In the genomic region with DNA sequence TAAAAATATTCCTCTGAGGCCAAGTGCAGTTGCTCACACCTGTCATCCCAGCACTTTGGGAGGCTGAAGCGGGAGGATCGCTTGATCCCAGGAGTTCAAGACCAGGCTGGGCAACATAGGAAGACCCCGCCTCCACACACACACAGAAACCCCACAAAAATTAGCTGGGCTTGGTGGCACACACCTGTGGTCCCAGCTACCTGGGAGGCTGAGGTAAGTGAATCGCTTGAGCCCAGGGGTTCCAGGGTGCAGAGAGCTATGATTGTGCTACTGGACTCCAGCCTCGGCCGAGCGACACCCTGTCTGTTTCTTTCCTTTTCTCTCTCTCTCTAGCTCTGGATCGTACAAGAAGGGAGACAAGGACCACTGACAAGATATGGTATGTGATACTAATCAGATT, we compare ENCODE assay signal across 18 cellular contexts. TPM values are rescaled to one million over a fixed set of nuclear protein-coding genes. Genes with fewer than 3 reads are reported as not detected.
DNase-seq lines count a peak whose midpoint lies in the region; ATAC-seq and TF ChIP-seq lines count a peak whose summit lies in the region.
"Had no signal": no experiment of that assay in that cellular context is flagged by ENCODE, and none has a peak within 500 bp of the region (broad histone marks: within the 10 kb centered on the region; RNA-seq: fewer than 3 reads in every experiment).

No MANE protein-coding gene starts in this region.

- TF ChIP-seq CTCF in hepatocyte (IDR thresholded peaks at IDR 0.05; ENCODE audit: poor library complexity) (no peak), parathyroid adenoma (IDR thresholded peaks at IDR 0.05) (no peak)

- ATAC-seq in activated T-helper 17 cell treated with anti-CD3 and anti-CD28 coated beads, Interleukin-2, amount 50 U/mL, for 72 hours (replicated peaks), result no peak
- ATAC-seq: left ventricle myocardium superior; naive thymus-derived CD8-positive, alpha-beta T cell; sciatic nerve had no signal

- H3K27ac ChIP-seq in hepatocyte (peak overlapping the region; percentile 50), parathyroid adenoma (peak overlapping the region; percentile 68)
- H3K27ac ChIP-seq: 22Rv1, C4-2B, PC-9 had no signal

- peaks cover 37% of the 10 kb centered on the region for H3K36me3 Mint-ChIP-seq in activated T-helper 17 cell treated with anti-CD3 and anti-CD28 coated beads, Interleukin-2, amount 50 U/mL, for 72 hours (ENCODE audit: low read depth)

- H3K4me1 ChIP-seq in hepatocyte (ENCODE audit: insufficient read depth), result peaks cover 19% of the 10 kb centered on the region
- peaks cover 8% of the 10 kb centered on the region for H3K4me1 ChIP-seq in parathyroid adenoma

- peaks cover 16% of the 10 kb centered on the region for H3K4me1 Mint-ChIP-seq in activated T-helper 17 cell treated with anti-CD3 and anti-CD28 coated beads, Interleukin-2, amount 50 U/mL, for 72 hours

- no peaks in the 10 kb centered on the region for H3K36me3 ChIP-seq in hepatocyte (replicated peaks; ENCODE audit: insufficient read depth, low read depth)
- no peaks in the 10 kb centered on the region for H3K36me3 ChIP-seq in parathyroid adenoma (ENCODE audit: control insufficient read depth, insufficient read depth, low read length)

- no peaks in the 10 kb centered on the region for H3K9me2 ChIP-seq in hepatocyte (replicated peaks; ENCODE audit: insufficient read depth)

- H3K4me2 ChIP-seq in hepatocyte, result peak overlapping the region; percentile 71
- H3K4me2 ChIP-seq in parathyroid adenoma (ENCODE audit: low read length), result peak overlapping the region; percentile 51
- H3K4me2 ChIP-seq: PC-9 had no signal

- no peaks in the 10 kb centered on the region for H3K27me3 Mint-ChIP-seq in activated T-helper 17 cell treated with anti-CD3 and anti-CD28 coated beads, Interleukin-2, amount 50 U/mL, for 72 hours

- H3K4me3 ChIP-seq in hepatocyte (no peak overlapping the region), parathyroid adenoma (ENCODE audit: low read depth, low read length) (peak overlapping the region; percentile 14)
- H3K4me3 ChIP-seq: PC-9 had no signal

- peak overlapping the region; percentile 97 for H3K4me3 Mint-ChIP-seq in activated T-helper 17 cell treated with anti-CD3 and anti-CD28 coated beads, Interleukin-2, amount 50 U/mL, for 72 hours

- H2AFZ ChIP-seq in hepatocyte (peak overlapping the region; percentile 3), parathyroid adenoma (peak overlapping the region; percentile 80)
- H2AFZ ChIP-seq: PC-9 had no signal

- no peaks in the 10 kb centered on the region for H4K20me1 ChIP-seq in hepatocyte (ENCODE audit: insufficient read depth, poor library complexity, severe bottlenecking)

- H3K9ac ChIP-seq in parathyroid adenoma, result no peak overlapping the region

- DNase-seq in NCI-H82 (lab: John Stamatoyannopoulos, UW), result peak; percentile 61
- DNase-seq in NCI-H82 treated with DMSO at 0.1 percent for 48 hours (lab: John Stamatoyannopoulos, UW; ENCODE audit: unreplicated experiment), result no peak
- DNase-seq in hepatocyte (ENCODE audit: low spot score), result no peak
- DNase-seq in DMS 273 (lab: John Stamatoyannopoulos, UW; ENCODE audit: unreplicated experiment), result no peak
- DNase-seq in DMS79 treated with DMSO at 0.1 percent for 48 hours (lab: John Stamatoyannopoulos, UW), result no peak
- DNase-seq in T-helper 1 cell, result no peak
- DNase-seq: left ventricle myocardium superior; MM.1S; naive thymus-derived CD8-positive, alpha-beta T cell; NCI-H187 treated with DMSO at 0.1 percent for 48 hours; NCI-H510A treated with DMSO at 0.1 percent for 48 hours; PC-9; stimulated activated CD4-positive, alpha-beta T cell treated with anti-CD3 and anti-CD28 coated beads, Interleukin-4, amount 100 ng/mL, for 24 hours had no signal

- H3K9me3 ChIP-seq in hepatocyte (ENCODE audit: low read depth) (no peaks in the 10 kb centered on the region), parathyroid adenoma (ENCODE audit: control insufficient read depth, low read length) (no peaks in the 10 kb centered on the region)

- no peak overlapping the region for H3K27ac Mint-ChIP-seq in activated T-helper 17 cell treated with anti-CD3 and anti-CD28 coated beads, Interleukin-2, amount 50 U/mL, for 72 hours

- no peaks in the 10 kb centered on the region for H3K9me3 Mint-ChIP-seq in activated T-helper 17 cell treated with anti-CD3 and anti-CD28 coated beads, Interleukin-2, amount 50 U/mL, for 72 hours
- H3K9me3 Mint-ChIP-seq: naive thymus-derived CD8-positive, alpha-beta T cell had no signal

- WGBS in hepatocyte (ENCODE audit: low lambda C conversion rate, missing lambda C conversion rate), result 71% methylated on average over 8 of the region's 8 CpGs

- H3K27me3 ChIP-seq in hepatocyte (no peaks in the 10 kb centered on the region), parathyroid adenoma (ENCODE audit: control insufficient read depth, insufficient read depth, low read length) (no peaks in the 10 kb centered on the region)

- H3K79me2 ChIP-seq in hepatocyte (peaks cover 30% of the 10 kb centered on the region), parathyroid adenoma (peaks cover 12% of the 10 kb centered on the region)

RNA-seq across cellular contexts. Expression of gene XRCC5, which starts 1.8 kb away (rescaled TPM):
- total RNA-seq in activated T-helper 17 cell treated with anti-CD3 and anti-CD28 coated beads, Interleukin-2, amount 50 U/mL, for 72 hours, result 100 to 1,000 TPM; 391 to 617 TPM
- total RNA-seq in hepatocyte, result 191 and 208 TPM in 2 replicates
- polyA plus RNA-seq in hepatocyte, result 157 and 181 TPM in 2 replicates

RNA-seq across cellular contexts. Expression of gene TMEM169, which starts 25.6 kb away (rescaled TPM):
- 1 to 10 TPM; 1.4 to 1.5 TPM for total RNA-seq in activated T-helper 17 cell treated with anti-CD3 and anti-CD28 coated beads, Interleukin-2, amount 50 U/mL, for 72 hours
- total RNA-seq in hepatocyte, result 1.1 and 1.8 TPM in 2 replicates
- polyA plus RNA-seq in hepatocyte, result 0.91 and 0.97 TPM in 2 replicates

RNA-seq across cellular contexts. Expression of gene PECR, which starts 25.7 kb away (rescaled TPM):
- 10 to 100 TPM; 27.7 to 27.8 TPM for total RNA-seq in activated T-helper 17 cell treated with anti-CD3 and anti-CD28 coated beads, Interleukin-2, amount 50 U/mL, for 72 hours
- total RNA-seq in hepatocyte, result 24.6 and 32.4 TPM in 2 replicates
- polyA plus RNA-seq in hepatocyte, result 13.8 and 17.4 TPM in 2 replicates
